Comparison of ENCODE assay signal across 8 cellular contexts in the genomic region with DNA sequence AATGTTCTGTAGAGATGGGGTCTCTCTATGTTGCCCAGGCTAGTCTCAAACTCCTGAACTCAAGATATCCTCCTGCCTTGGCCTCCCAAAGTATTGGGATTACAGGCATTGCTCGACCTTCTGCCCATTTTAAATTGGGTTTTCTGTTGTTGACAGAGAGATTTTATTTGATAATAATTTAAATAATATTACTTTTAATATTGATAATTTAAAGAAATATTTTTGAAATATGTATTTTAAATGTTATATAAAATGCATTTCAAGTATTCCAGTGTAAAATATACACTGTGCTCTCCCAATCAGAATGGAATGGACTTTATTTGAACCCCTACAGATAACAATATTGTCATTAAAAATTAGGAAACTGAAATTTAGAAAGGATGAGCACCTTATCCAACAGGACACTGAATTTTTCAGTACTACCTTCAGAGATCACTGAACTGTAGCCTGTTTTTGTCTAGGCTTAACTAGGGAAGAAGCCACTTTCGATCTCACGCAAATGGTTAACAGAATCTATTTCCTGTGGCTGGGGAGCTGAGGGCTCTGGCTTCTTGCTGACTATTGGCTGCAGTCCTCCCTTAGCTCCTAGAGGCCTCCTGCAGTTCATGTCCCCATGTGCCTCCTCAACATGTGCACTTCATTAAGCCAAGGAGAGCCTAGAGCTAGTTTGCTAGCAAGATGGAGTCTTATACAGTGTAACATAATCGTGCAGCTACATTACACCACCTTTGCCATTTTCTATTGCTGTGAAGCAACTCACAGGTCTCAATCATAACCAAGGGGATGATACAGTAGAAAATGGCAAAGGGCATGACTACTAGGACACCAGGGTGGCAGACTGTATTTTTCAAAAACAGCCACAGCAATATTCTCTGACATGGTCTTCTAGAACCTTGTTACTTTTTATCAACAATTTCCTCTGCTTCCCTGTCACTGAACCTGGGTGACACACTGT.
A peak's percentile ranks its signal among the peaks of the same experiment; 100 is the strongest.
DNase-seq lines count a peak whose midpoint lies in the region; ATAC-seq and TF ChIP-seq lines count a peak whose summit lies in the region.

No MANE protein-coding gene starts in this region.

- H3K36me3 ChIP-seq in WERI-Rb-1 (no peaks in the 10 kb centered on the region), vagina (no peaks in the 10 kb centered on the region), mesendoderm (ENCODE audit: control insufficient read depth, insufficient read depth, low read length) (no peaks in the 10 kb centered on the region)

- no peak overlapping the region for H3K23ac ChIP-seq in mesendoderm (ENCODE audit: low read length)

- H3K9me3 ChIP-seq in WERI-Rb-1 (ENCODE audit: severe bottlenecking): no peaks in the 10 kb centered on the region
- no peaks in the 10 kb centered on the region for H3K9me3 ChIP-seq in vagina

- peak; percentile 69 for ATAC-seq in HG02885 (IDR thresholded peaks at IDR 0.05; ENCODE audit: poor library complexity, unreplicated experiment)
- ATAC-seq in stimulated activated memory B cell treated with anti-CD40 and anti-IgM and Interleukin-4, amounts not matched to agents 10 μg/mL and 1 μg/mL and 100 μg/mL, for 72 hours: peak; percentile 41

- H3K27me3 Mint-ChIP-seq in stimulated activated memory B cell treated with anti-CD40 and anti-IgM and Interleukin-4, amounts not matched to agents 10 μg/mL and 1 μg/mL and 100 μg/mL, for 72 hours: no peaks in the 10 kb centered on the region

- H3K9ac ChIP-seq in mesendoderm (ENCODE audit: low read length): no peak overlapping the region

- no CpG with 5 or more reads among the region's 4 CpGs for WGBS in mesendoderm (ENCODE audit: extremely low coverage, insufficient coverage, low lambda C conversion rate)

- no peaks in the 10 kb centered on the region for H3K79me1 ChIP-seq in mesendoderm (ENCODE audit: low read length)

- intact Hi-C loops in vagina (cut with DNase I): no loop called here

- no peak for TF ChIP-seq CTCF in WERI-Rb-1 (IDR thresholded peaks at IDR 0.05; ENCODE audit: low read depth, low read length)
- no peak for TF ChIP-seq CTCF in vagina (IDR thresholded peaks at IDR 0.05)

- no peak overlapping the region for H3K56ac ChIP-seq in mesendoderm (ENCODE audit: low read length)

- H3K4me3 ChIP-seq in WERI-Rb-1 (ENCODE audit: low read depth, low read length) (no peak overlapping the region), vagina (no peak overlapping the region), mesendoderm (ENCODE audit: low read length) (no peak overlapping the region)

- H3K9me3 Mint-ChIP-seq in stimulated activated memory B cell treated with anti-CD40 and anti-IgM and Interleukin-4, amounts not matched to agents 10 μg/mL and 1 μg/mL and 100 μg/mL, for 72 hours: no peaks in the 10 kb centered on the region

- no peak overlapping the region for H2BK5ac ChIP-seq in mesendoderm (ENCODE audit: low read length)

- peak overlapping the region; percentile 6 for H3K27ac ChIP-seq in WERI-Rb-1
- H3K27ac ChIP-seq in vagina: no peak overlapping the region
- no peak overlapping the region for H3K27ac ChIP-seq in mesendoderm (ENCODE audit: low read depth, low read length)

- H3K27me3 ChIP-seq in WERI-Rb-1 (ENCODE audit: insufficient read depth, low read depth, severe bottlenecking) (no peaks in the 10 kb centered on the region), vagina (no peaks in the 10 kb centered on the region), mesendoderm (ENCODE audit: insufficient read depth, low read length, poor library complexity) (no peaks in the 10 kb centered on the region)

- no peak overlapping the region for H2BK120ac ChIP-seq in mesendoderm (ENCODE audit: low read depth, low read length)

- no peak overlapping the region for H3K4me3 Mint-ChIP-seq in stimulated activated memory B cell treated with anti-CD40 and anti-IgM and Interleukin-4, amounts not matched to agents 10 μg/mL and 1 μg/mL and 100 μg/mL, for 72 hours

- no peak overlapping the region for H4K8ac ChIP-seq in mesendoderm (ENCODE audit: low read depth, low read length)

- peak overlapping the region; percentile 52 for H3K27ac Mint-ChIP-seq in stimulated activated memory B cell treated with anti-CD40 and anti-IgM and Interleukin-4, amounts not matched to agents 10 μg/mL and 1 μg/mL and 100 μg/mL, for 72 hours

- TF ChIP-seq POLR2A in vagina (IDR thresholded peaks at IDR 0.05): no peak

- DNase-seq in activated naive CD4-positive, alpha-beta T cell treated with Interleukin-2 at 50 U/mL for 16 hours: peak; percentile 21
- no peak for DNase-seq in activated naive CD4-positive, alpha-beta T cell treated with anti-CD3 and anti-CD28 coated beads, Interleukin-2, amount 50 U/mL, for 16 hours
- DNase-seq in WERI-Rb-1 (peak; percentile 17), vagina (ENCODE audit: extremely low spot score in 2 of 2) (no peak), mesendoderm (no peak), activated gamma-delta T cell (lab: John Stamatoyannopoulos, UW) (no peak)

- H3K4me2 ChIP-seq in mesendoderm (ENCODE audit: low read length): no peak overlapping the region

- H3K18ac ChIP-seq in mesendoderm (ENCODE audit: low read length): no peak overlapping the region

- peaks cover 33% of the 10 kb centered on the region for H3K36me3 Mint-ChIP-seq in stimulated activated memory B cell treated with anti-CD40 and anti-IgM and Interleukin-4, amounts not matched to agents 10 μg/mL and 1 μg/mL and 100 μg/mL, for 72 hours

- no peak overlapping the region for H2BK15ac ChIP-seq in mesendoderm (replicated peaks; ENCODE audit: low read depth)

- peaks cover 32% of the 10 kb centered on the region for H3K4me1 Mint-ChIP-seq in stimulated activated memory B cell treated with anti-CD40 and anti-IgM and Interleukin-4, amounts not matched to agents 10 μg/mL and 1 μg/mL and 100 μg/mL, for 72 hours

- H3K4me1 ChIP-seq in vagina (no peaks in the 10 kb centered on the region), mesendoderm (ENCODE audit: control insufficient read depth, low read depth, low read length) (no peaks in the 10 kb centered on the region)

- no peak overlapping the region for H2AK5ac ChIP-seq in mesendoderm (ENCODE audit: low read length)

- no peak overlapping the region for H3K4ac ChIP-seq in mesendoderm (ENCODE audit: low read depth, low read length)

- no peak overlapping the region for H4K5ac ChIP-seq in mesendoderm (ENCODE audit: low read length)

- no peaks in the 10 kb centered on the region for H3K79me2 ChIP-seq in mesendoderm (ENCODE audit: control insufficient read depth, insufficient read depth, low read length)

Comparison
In these comparisons a context has a peak if more than half of its experiments do, and no peak if none do; other contexts are left out.
1. DNase-seq: peak in activated naive CD4-positive, alpha-beta T cell treated with Interleukin-2 at 50 U/mL for 16 hours (single experiment) and WERI-Rb-1 (single experiment); none in activated naive CD4-positive, alpha-beta T cell treated with anti-CD3 and anti-CD28 coated beads, Interleukin-2, amount 50 U/mL, for 16 hours (single experiment), vagina (0 of 2), mesendoderm (single experiment) and activated gamma-delta T cell (single experiment).